Comparison of ENCODE assay signal across 21 cellular contexts in the genomic region with DNA sequence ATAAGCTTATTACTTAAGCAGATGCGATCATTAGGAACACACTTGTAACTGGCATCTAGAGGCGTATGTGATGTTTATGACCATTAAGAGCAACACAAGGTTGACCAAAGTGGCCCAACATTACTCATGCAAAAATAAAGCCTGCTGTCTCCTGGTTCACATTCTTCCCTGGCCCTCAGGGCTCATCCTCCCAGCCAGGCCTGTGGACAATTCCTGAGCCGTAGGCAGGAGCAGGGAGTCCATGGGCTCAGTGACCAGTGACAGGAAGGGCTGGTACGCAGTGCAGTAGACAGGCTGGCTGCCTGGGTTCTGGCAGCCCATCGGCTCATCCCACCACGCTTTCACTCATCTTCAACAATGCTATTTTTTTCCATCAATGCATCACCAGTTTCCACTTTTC.
"Had no signal": no experiment of that assay in that cellular context is flagged by ENCODE, and none has a peak within 500 bp of the region (broad histone marks: within the 10 kb centered on the region; RNA-seq: fewer than 3 reads in every experiment).

No MANE protein-coding gene starts in this region.

- ATAC-seq: foreskin keratinocyte, right lobe of liver, SK-N-SH treated with all-trans-retinoic acid at 6 μM for 48 hours had no signal

- H3K36me3 ChIP-seq: breast epithelium had no signal

- H3K27ac Mint-ChIP-seq: dendritic cell treated with granulocyte-macrophage colony-stimulating factor and Interleukin-4, amounts not matched to agents 40 ng/mL and 50 ng/mL, for 4 days; nephron; T-helper 1 cell treated with Interleukin-12 subunit alpha and Interleukin-12 subunit beta and Interleukin-4 antibody, amounts not matched to agents 30 μg/mL and 1 μg/mL, for 36 hours had no signal

- DNase-seq: activated CD4-positive, alpha-beta T cell treated with anti-CD3 and anti-CD28 coated beads for 48 hours; activated effector memory CD4-positive, alpha-beta T cell treated with Interleukin-2 at 50 U/mL for 16 hours; activated naive CD8-positive, alpha-beta T cell treated with anti-CD3 and anti-CD28 coated beads, Interleukin-2, amount 10 ng/mL, durations not matched to agents 7 days and 5 days; activated T-cell treated with anti-CD3 and anti-CD28 coated beads for 4 hours; effector memory CD4-positive, alpha-beta T cell; foreskin keratinocyte; glutamatergic neuron; hypothalamus; kidney glomerular epithelial cell; right lobe of liver; stomach; testis; WERI-Rb-1 had no signal

- H3K4me2 ChIP-seq: smooth muscle cell had no signal

- H3K27me3 Mint-ChIP-seq: activated naive CD8-positive, alpha-beta T cell treated with anti-CD3 and anti-CD28 coated beads, Interleukin-2, amount 10 ng/mL, durations not matched to agents 7 days and 5 days; dendritic cell treated with granulocyte-macrophage colony-stimulating factor and Interleukin-4, amounts not matched to agents 40 ng/mL and 50 ng/mL, for 4 days had no signal

- H3K27me3 ChIP-seq: ascending aorta, breast epithelium, foreskin keratinocyte, right lobe of liver, stomach, testis had no signal

- H3K4me1 ChIP-seq: ascending aorta, breast epithelium had no signal

- H3K27ac ChIP-seq: ascending aorta, breast epithelium, foreskin keratinocyte, prostate gland, right lobe of liver, testis, WERI-Rb-1 had no signal

- H3K4me3 Mint-ChIP-seq: activated naive CD8-positive, alpha-beta T cell treated with anti-CD3 and anti-CD28 coated beads, Interleukin-2, amount 10 ng/mL, durations not matched to agents 7 days and 5 days; dendritic cell treated with granulocyte-macrophage colony-stimulating factor and Interleukin-4, amounts not matched to agents 40 ng/mL and 50 ng/mL, for 4 days; nephron; T-helper 1 cell treated with Interleukin-12 subunit alpha and Interleukin-12 subunit beta and Interleukin-4 antibody, amounts not matched to agents 30 μg/mL and 1 μg/mL, for 36 hours had no signal

- H3K4me3 ChIP-seq: ascending aorta, breast epithelium, prostate gland, right lobe of liver, smooth muscle cell, stomach, testis had no signal

- H3K9me3 Mint-ChIP-seq: dendritic cell treated with granulocyte-macrophage colony-stimulating factor and Interleukin-4, amounts not matched to agents 40 ng/mL and 50 ng/mL, for 4 days; nephron had no signal
